In genomic region chr4:180946188-180946587, GRCh38 we compare ENCODE assay signal across 7 cellular contexts.
"Had no signal": no experiment of that assay in that cellular context is flagged by ENCODE, and none has a peak within 500 bp of the region (broad histone marks: within the 10 kb centered on the region; RNA-seq: fewer than 3 reads in every experiment).

No MANE protein-coding gene starts in this region.

- DNase-seq: IMR-90, KBM-7, KG1 had no signal

- H3K9ac ChIP-seq: KMS-11 had no signal

- FAIRE-seq: HTR-8/SVneo, K562 had no signal

- H3K4me2 ChIP-seq: KMS-11 had no signal

- H3K27ac ChIP-seq: HL-60, KMS-11 had no signal

- H3K4me3 ChIP-seq: K562 had no signal

- ATAC-seq: K562 had no signal
